Comparison of ENCODE assay signal across 11 cellular contexts in the genomic region with DNA sequence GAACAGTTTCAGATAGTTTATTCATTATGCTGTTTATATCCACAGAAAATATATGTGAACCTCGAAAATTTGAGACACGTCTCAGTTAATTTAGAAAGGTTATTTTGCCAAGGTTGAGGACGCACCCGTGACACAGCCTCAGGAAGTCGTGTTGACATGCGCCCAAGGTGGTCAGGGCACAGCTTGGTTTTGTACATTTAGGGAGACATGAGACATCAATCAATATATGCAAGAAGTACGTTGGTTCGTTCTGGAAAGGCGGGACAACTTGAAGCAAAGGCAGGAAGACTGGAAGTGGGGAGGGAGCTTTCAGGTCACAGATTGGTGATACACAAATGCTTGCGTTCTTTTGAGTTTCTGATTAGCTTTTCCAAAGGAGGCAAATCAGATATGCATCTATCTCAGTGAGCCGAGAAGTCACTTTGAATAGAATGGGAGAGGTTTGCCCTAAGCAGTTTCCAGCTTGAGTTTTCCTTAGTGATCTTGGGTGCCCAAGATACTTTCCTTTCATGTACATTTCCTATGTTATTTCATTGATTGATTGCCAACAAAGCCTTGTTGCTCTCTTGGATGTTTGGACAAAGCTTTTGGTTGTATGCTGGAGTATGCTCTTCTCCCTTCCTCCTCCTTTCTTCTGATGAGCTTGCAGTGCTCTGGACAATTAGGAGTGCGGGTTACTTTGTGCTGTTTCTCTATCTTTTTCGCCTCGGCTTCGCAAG. TPM values are rescaled to one million over a fixed set of nuclear protein-coding genes. Genes with fewer than 3 reads are reported as not detected.
DNase-seq lines count a peak whose midpoint lies in the region; ATAC-seq, FAIRE-seq and TF ChIP-seq lines count a peak whose summit lies in the region.
"Had no signal": no experiment of that assay in that cellular context is flagged by ENCODE, and none has a peak within 500 bp of the region (broad histone marks: within the 10 kb centered on the region; RNA-seq: fewer than 3 reads in every experiment).

No MANE protein-coding gene starts in this region.

- no peak overlapping the region for H4K5ac ChIP-seq in H1 (ENCODE audit: insufficient read length, low read depth, low read length)

- TF ChIP-seq POLR2A in H1 (IDR thresholded peaks at IDR 0.05; ENCODE audit: control extremely low read depth in 1 of 2, low read depth in 2 of 2, low read length in 2 of 2): no peak

- H3K9me3 ChIP-seq in ES-I3 (ENCODE audit: control insufficient read depth, insufficient read depth, low read length) (no peaks in the 10 kb centered on the region), H1 (ENCODE audit: insufficient read depth in 2 of 2, low read depth in 1 of 2, low read length in 1 of 2) (no peaks in the 10 kb centered on the region)

- peak overlapping the region in 3 of 4 experiments; percentile 21 to 96 (median 34); a peak in 3 of 8 replicates for H3K4me3 ChIP-seq in H1 (ENCODE audit: extremely low read depth in 1 of 4, insufficient read depth in 2 of 4, low read depth in 3 of 4, low read length in 4 of 4)

- WGBS in H1 (ENCODE audit: extremely low coverage in 1 of 2, insufficient coverage in 1 of 2, insufficient read length in 1 of 2, insufficient replicate concordance in 2 of 2, low coverage in 1 of 2, low lambda C conversion rate in 2 of 2, missing lambda C conversion rate in 1 of 2), 2 experiments: 70% methylated on average over 15 of the region's 15 CpGs; no CpG with 5 or more reads in 1 of the 2 experiments

- no peak overlapping the region for H2AFZ ChIP-seq in H1 (ENCODE audit: low read length)

- POLR2A ChIA-PET in H1 (lab: Charles Lee; ENCODE audit: partially characterized antibody): interaction anchor here (1.0 to 1.8 kb wide), 3 partner anchors 12 to 19 kb away, joined by 3 to 8 read pairs (median 7); no protein-coding TSS in a partner anchor

- TF ChIP-seq CTCF in H1 (IDR thresholded peaks at IDR 0.05; ENCODE audit: control extremely low read depth in 1 of 3, insufficient read depth in 1 of 3, low read depth in 1 of 3, low read length in 3 of 3) (no peak), osteocyte (IDR thresholded peaks at IDR 0.05) (no peak)

- no peak overlapping the region for H3K14ac ChIP-seq in H1 (ENCODE audit: insufficient read length)

- no peak overlapping the region; the same call in 1 of the 2 replicates for H2AK5ac ChIP-seq in H1 (ENCODE audit: low read depth, low read length)

- H4K20me1 ChIP-seq in H1 (replicated peaks in 1 of 2; ENCODE audit: control insufficient read depth in 1 of 2, insufficient read depth in 2 of 2, low read length in 2 of 2): no peaks in the 10 kb centered on the region

- no peak overlapping the region for H3K56ac ChIP-seq in H1 (replicated peaks; ENCODE audit: insufficient read length, low read depth, low read length)

- H3K27me3 Mint-ChIP-seq in osteocyte (ENCODE audit: unreplicated experiment): no peaks in the 10 kb centered on the region

- peak overlapping the region; percentile 61 to 82 for H3K4me2 ChIP-seq in H1 (ENCODE audit: insufficient read depth in 1 of 2, low read depth in 2 of 2, low read length in 2 of 2)

- TF ChIP-seq EP300 in H1 (IDR thresholded peaks at IDR 0.05; ENCODE audit: borderline replicate concordance in 1 of 2, low read depth in 2 of 2, low read length in 2 of 2): no peak

- 0 out of 2 replicates have a peak, but pooled peaks cover 3% of the 10 kb centered on the region for H3K79me1 ChIP-seq in H1 (ENCODE audit: low read depth, low read length)

- no peaks in the 10 kb centered on the region for H3K27me3 ChIP-seq in H1 (replicated peaks in 1 of 4; ENCODE audit: control insufficient read depth in 3 of 4, extremely low read depth in 1 of 4, insufficient read depth in 3 of 4, low read length in 3 of 4)

- peaks cover 46% of the 10 kb centered on the region for H3K4me1 Mint-ChIP-seq in osteocyte (ENCODE audit: unreplicated experiment)

- no peak overlapping the region for H4K91ac ChIP-seq in H1 (replicated peaks; ENCODE audit: insufficient read length, low read length)

- no peaks in the 10 kb centered on the region for H3K9me3 Mint-ChIP-seq in osteocyte (ENCODE audit: unreplicated experiment)

- H2BK12ac ChIP-seq in H1 (ENCODE audit: low read depth, low read length): no peak overlapping the region

- peak overlapping the region; percentile 43 for H3K4me3 Mint-ChIP-seq in osteocyte (ENCODE audit: unreplicated experiment)

- H4K8ac ChIP-seq in H1 (ENCODE audit: extremely low read depth, insufficient read depth, low read length): no peak overlapping the region

- no peak overlapping the region for H3K4ac ChIP-seq in H1 (replicated peaks; ENCODE audit: insufficient read length, low read depth, low read length)

- CTCF ChIA-PET in H1 (lab: Charles Lee; ENCODE audit: partially characterized antibody): interaction anchor here (0.6 to 5.2 kb wide), 6 partner anchors 13 to 305 kb away, joined by 3 to 25 read pairs (median 3); no protein-coding TSS in a partner anchor

- ATAC-seq in HG03280 (IDR thresholded peaks at IDR 0.05; ENCODE audit: unreplicated experiment) (no peak), HG02623 (IDR thresholded peaks at IDR 0.05; ENCODE audit: unreplicated experiment) (no peak)
- ATAC-seq: stimulated activated naive CD8-positive, alpha-beta T cell treated with anti-CD3 and anti-CD28 coated beads, Interleukin-15, Interleukin-2, amounts not matched to agents 100 U/mL and 50 U/mL, for 24 hours had no signal

- H3K23me2 ChIP-seq in H1 (ENCODE audit: low read depth, low read length): peaks cover 5% of the 10 kb centered on the region

- H3K79me2 ChIP-seq in H1 (ENCODE audit: control insufficient read depth in 1 of 2, insufficient read depth in 2 of 2, low read length in 2 of 2): peaks cover 7 to 49% of the 10 kb centered on the region in 2 experiments; a peak in 3 of 4 replicates

- H3K36me3 ChIP-seq in ES-I3 (ENCODE audit: insufficient read depth, low read length) (peaks cover 8% of the 10 kb centered on the region), H1 (ENCODE audit: control insufficient read depth in 2 of 4, insufficient read depth in 4 of 4, low read length in 3 of 4) (peaks cover 2 to 40% (median 10%) of the 10 kb centered on the region in 4 experiments; a peak in 7 of 8 replicates)

- no peak for TF ChIP-seq RAD21 in H1 (IDR thresholded peaks at IDR 0.05 in 1 of 2, conservative IDR thresholded peaks at IDR 0.05 in 1 of 2; ENCODE audit: low read depth in 2 of 2, low read length in 2 of 2)

- H3K27ac ChIP-seq in H1 (ENCODE audit: low read depth, low read length): no peak overlapping the region

- peaks cover 15% of the 10 kb centered on the region for H3K36me3 Mint-ChIP-seq in osteocyte (ENCODE audit: unreplicated experiment)

- no peak overlapping the region for H3K18ac ChIP-seq in H1 (ENCODE audit: extremely low read depth, low read length)

- H2BK5ac ChIP-seq in H1 (ENCODE audit: low read depth, low read length): no peak overlapping the region; the same call in 1 of the 2 replicates

- no peak overlapping the region for H3K23ac ChIP-seq in H1 (ENCODE audit: insufficient read length)

- H3K4me1 ChIP-seq in ES-I3 (ENCODE audit: insufficient read depth, low read length): no peaks in the 10 kb centered on the region
- H3K4me1 ChIP-seq in H1 (replicated peaks in 1 of 4; ENCODE audit: control insufficient read depth in 3 of 4, insufficient read depth in 4 of 4, low read length in 3 of 4): peaks cover 0 to 9% (median 4%) of the 10 kb centered on the region in 4 experiments; a peak in 4 of 7 replicates

- FAIRE-seq in H1 (lab: Jason Lieb, UNC): no peak
- FAIRE-seq: islet of Langerhans had no signal

- H2BK120ac ChIP-seq in H1 (replicated peaks; ENCODE audit: low read depth, low read length): no peak overlapping the region

- peak; percentile 82 for DNase-seq in NCI-H2107 treated with DMSO at 0.1 percent for 48 hours (lab: John Stamatoyannopoulos, UW; ENCODE audit: unreplicated experiment)
- DNase-seq in H1 (ENCODE audit: low read depth in 1 of 2, low spot score in 2 of 2): no peak
- DNase-seq in osteocyte (ENCODE audit: extremely low spot score, unreplicated experiment): no peak
- no peak for DNase-seq in COLO668 (lab: John Stamatoyannopoulos, UW; ENCODE audit: unreplicated experiment)
- no peak for DNase-seq in 8988T
- DNase-seq: GF-D8; stimulated activated naive CD8-positive, alpha-beta T cell treated with anti-CD3 and anti-CD28 coated beads, Interleukin-15, Interleukin-2, amounts not matched to agents 100 U/mL and 50 U/mL, for 24 hours had no signal

- H3K9ac ChIP-seq in ES-I3 (ENCODE audit: low read depth, low read length): peak overlapping the region; percentile 4
- peak overlapping the region in 1 of 4 experiments; percentile 58; a peak in 2 of 7 replicates for H3K9ac ChIP-seq in H1 (replicated peaks in 1 of 4; ENCODE audit: extremely low read depth in 1 of 4, low read depth in 3 of 4, low read length in 3 of 4)

- H2BK15ac ChIP-seq in H1 (ENCODE audit: low read length): no peak overlapping the region

- peak overlapping the region; percentile 52 for H3K27ac Mint-ChIP-seq in osteocyte (ENCODE audit: unreplicated experiment)

- H2BK20ac ChIP-seq in H1 (ENCODE audit: low read length): no peak overlapping the region

TF ChIP-seq in H1, 55 proteins besides CTCF, POLR2A, EP300 and RAD21 (continues in another document):
- TF ChIP-seq PHF8 (conservative IDR thresholded peaks at IDR 0.05; ENCODE audit: low read depth, low read length) (no peak), SP2 (IDR thresholded peaks at IDR 0.05; ENCODE audit: low read length) (no peak), KDM5A (IDR thresholded peaks at IDR 0.05; ENCODE audit: low read length) (no peak), EZH2 (IDR thresholded peaks at IDR 0.05; ENCODE audit: low read depth, low read length, severe bottlenecking) (no peak)

RNA-seq across cellular contexts. Expression of a gene that starts 3.2 kb away (rescaled TPM):
- 9.6 and 11.1 TPM in 2 replicates for total RNA-seq in H1 (2021; fragmentation: NEBNext Ultra II Directional; extraction: Animal tissue kit (Norgen Biotek cat#: 25700))
- 5.2 and 5.8 TPM in 2 replicates for polyA plus RNA-seq in H1 (2011; rRNA removed)
- polyA plus RNA-seq in H1 (2011; cell fraction: cytosol; rRNA removed): 11.3 TPM
- polyA plus RNA-seq in H1 (2011; cell fraction: nucleus; rRNA removed): 2.3 TPM
- polyA plus RNA-seq in H1 (2012, experiment 1 of 2): 5.4 to 9.8 TPM (median 6.8 TPM) in 4 replicates
- 1.2 TPM for polyA plus RNA-seq in H1 (2012, experiment 2 of 2)
- polyA plus RNA-seq in H1 (2013, experiment 1 of 2): 12.6 TPM
- 14.9 TPM for polyA plus RNA-seq in H1 (2013, experiment 2 of 2)
- polyA minus RNA-seq in H1 (2011; rRNA and poly(A)+ RNA removed): 2.1 and 2.8 TPM in 2 replicates
- polyA minus RNA-seq in H1 (2011; cell fraction: cytosol; rRNA and poly(A)+ RNA removed): 7.6 TPM
- 4.9 TPM for polyA minus RNA-seq in H1 (2011; cell fraction: nucleus; rRNA and poly(A)+ RNA removed)
- total RNA-seq in osteocyte: 8.9 and 9.1 TPM in 2 replicates

RNA-seq across cellular contexts. Expression of a gene that starts 47.1 kb away (rescaled TPM):
- total RNA-seq in H1 (2021; fragmentation: NEBNext Ultra II Directional; extraction: Animal tissue kit (Norgen Biotek cat#: 25700)): 2.9 and 3.6 TPM in 2 replicates
- 0.24 and 0.47 TPM in 2 replicates for polyA plus RNA-seq in H1 (2011; rRNA removed)
- 0.62 TPM for polyA plus RNA-seq in H1 (2011; cell fraction: cytosol; rRNA removed)
- polyA plus RNA-seq in H1 (2011; cell fraction: nucleus; rRNA removed): 1.1 TPM
- polyA plus RNA-seq in H1 (2012, experiment 1 of 2): 0.59 to 1.3 TPM (median 0.91 TPM) in 4 replicates
- 0.03 TPM for polyA plus RNA-seq in H1 (2012, experiment 2 of 2)
- polyA plus RNA-seq in H1 (2013, experiment 1 of 2): 0.91 TPM
- polyA plus RNA-seq in H1 (2013, experiment 2 of 2): 0.92 TPM
- polyA minus RNA-seq in H1 (2011; rRNA and poly(A)+ RNA removed): 5.9 and 8.1 TPM in 2 replicates
- polyA minus RNA-seq in H1 (2011; cell fraction: cytosol; rRNA and poly(A)+ RNA removed): 3.7 TPM
- polyA minus RNA-seq in H1 (2011; cell fraction: nucleus; rRNA and poly(A)+ RNA removed): 9.0 TPM
- total RNA-seq in osteocyte: 0.78 and 0.86 TPM in 2 replicates
